1 cellular context compared by ENCODE assay signal in the genomic region with DNA sequence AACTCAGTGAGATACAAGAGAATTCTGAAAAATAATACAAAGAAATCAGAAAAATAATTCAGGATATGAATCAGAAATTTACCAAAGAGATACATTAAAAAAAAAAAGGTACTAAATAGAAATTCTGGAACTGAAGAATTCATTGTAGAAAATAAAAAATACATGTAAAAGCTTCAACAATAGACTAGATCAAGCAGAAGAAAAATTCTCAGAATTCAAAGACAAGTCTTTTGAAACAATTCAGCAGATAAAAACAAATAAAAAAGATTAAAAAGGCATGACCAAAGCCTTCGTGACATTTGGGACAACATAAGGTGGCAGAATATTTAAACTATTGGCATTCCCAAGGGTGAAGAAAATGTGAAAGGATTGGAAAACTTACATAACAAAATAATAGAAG.
TF ChIP-seq lines count a peak whose summit lies in the region.

No MANE protein-coding gene starts in this region.

TF ChIP-seq in K562, 482 proteins besides CTCF, POLR2A, EP300 and RAD21 (continued from another document):
- TF ChIP-seq, protein P1, sequence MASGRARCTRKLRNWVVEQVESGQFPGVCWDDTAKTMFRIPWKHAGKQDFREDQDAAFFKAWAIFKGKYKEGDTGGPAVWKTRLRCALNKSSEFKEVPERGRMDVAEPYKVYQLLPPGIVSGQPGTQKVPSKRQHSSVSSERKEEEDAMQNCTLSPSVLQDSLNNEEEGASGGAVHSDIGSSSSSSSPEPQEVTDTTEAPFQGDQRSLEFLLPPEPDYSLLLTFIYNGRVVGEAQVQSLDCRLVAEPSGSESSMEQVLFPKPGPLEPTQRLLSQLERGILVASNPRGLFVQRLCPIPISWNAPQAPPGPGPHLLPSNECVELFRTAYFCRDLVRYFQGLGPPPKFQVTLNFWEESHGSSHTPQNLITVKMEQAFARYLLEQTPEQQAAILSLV (tag; IDR thresholded peaks at IDR 0.05), result no peak
- TF ChIP-seq, protein P2, sequence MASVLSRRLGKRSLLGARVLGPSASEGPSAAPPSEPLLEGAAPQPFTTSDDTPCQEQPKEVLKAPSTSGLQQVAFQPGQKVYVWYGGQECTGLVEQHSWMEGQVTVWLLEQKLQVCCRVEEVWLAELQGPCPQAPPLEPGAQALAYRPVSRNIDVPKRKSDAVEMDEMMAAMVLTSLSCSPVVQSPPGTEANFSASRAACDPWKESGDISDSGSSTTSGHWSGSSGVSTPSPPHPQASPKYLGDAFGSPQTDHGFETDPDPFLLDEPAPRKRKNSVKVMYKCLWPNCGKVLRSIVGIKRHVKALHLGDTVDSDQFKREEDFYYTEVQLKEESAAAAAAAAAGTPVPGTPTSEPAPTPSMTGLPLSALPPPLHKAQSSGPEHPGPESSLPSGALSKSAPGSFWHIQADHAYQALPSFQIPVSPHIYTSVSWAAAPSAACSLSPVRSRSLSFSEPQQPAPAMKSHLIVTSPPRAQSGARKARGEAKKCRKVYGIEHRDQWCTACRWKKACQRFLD (CRISPR knock-in tag; IDR thresholded peaks at IDR 0.05), result no peak
- TF ChIP-seq, protein P3, sequence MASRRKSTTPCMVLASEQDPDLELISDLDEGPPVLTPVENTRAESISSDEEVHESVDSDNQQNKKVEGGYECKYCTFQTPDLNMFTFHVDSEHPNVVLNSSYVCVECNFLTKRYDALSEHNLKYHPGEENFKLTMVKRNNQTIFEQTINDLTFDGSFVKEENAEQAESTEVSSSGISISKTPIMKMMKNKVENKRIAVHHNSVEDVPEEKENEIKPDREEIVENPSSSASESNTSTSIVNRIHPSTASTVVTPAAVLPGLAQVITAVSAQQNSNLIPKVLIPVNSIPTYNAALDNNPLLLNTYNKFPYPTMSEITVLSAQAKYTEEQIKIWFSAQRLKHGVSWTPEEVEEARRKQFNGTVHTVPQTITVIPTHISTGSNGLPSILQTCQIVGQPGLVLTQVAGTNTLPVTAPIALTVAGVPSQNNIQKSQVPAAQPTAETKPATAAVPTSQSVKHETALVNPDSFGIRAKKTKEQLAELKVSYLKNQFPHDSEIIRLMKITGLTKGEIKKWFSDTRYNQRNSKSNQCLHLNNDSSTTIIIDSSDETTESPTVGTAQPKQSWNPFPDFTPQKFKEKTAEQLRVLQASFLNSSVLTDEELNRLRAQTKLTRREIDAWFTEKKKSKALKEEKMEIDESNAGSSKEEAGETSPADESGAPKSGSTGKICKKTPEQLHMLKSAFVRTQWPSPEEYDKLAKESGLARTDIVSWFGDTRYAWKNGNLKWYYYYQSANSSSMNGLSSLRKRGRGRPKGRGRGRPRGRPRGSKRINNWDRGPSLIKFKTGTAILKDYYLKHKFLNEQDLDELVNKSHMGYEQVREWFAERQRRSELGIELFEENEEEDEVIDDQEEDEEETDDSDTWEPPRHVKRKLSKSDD (conservative IDR thresholded peaks at IDR 0.05; ENCODE audit: low read length), result no peak
- TF ChIP-seq SP1 (CRISPR knock-in tag; IDR thresholded peaks at IDR 0.05), result no peak
- peak; percentile 78 for TF ChIP-seq TRIM28 (IDR thresholded peaks at IDR 0.05)
- peak; percentile 99 for TF ChIP-seq ZNF583 (CRISPR knock-in tag; IDR thresholded peaks at IDR 0.05)
